ENCODE assay signal across 38 cellular contexts in genomic region chr7:1168422-1168821, GRCh38.
"Had no signal": no experiment of that assay in that cellular context is flagged by ENCODE, and none has a peak within 500 bp of the region (broad histone marks: within the 10 kb centered on the region; RNA-seq: fewer than 3 reads in every experiment).

No MANE protein-coding gene starts in this region.

- H3K36me3 Mint-ChIP-seq: activated CD4-positive, alpha-beta memory T cell treated with anti-CD3 and anti-CD28 coated beads for 36 hours; brain had no signal

- H3K9me3 Mint-ChIP-seq: activated CD4-positive, alpha-beta memory T cell treated with anti-CD3 and anti-CD28 coated beads for 36 hours; activated naive CD8-positive, alpha-beta T cell treated with anti-CD3 and anti-CD28 coated beads, Interleukin-2, amount 10 ng/mL, durations not matched to agents 7 days and 5 days; activated T-helper 17 cell treated with anti-CD3 and anti-CD28 coated beads, Interleukin-2, amount 50 U/mL, for 72 hours had no signal

- H3K4me1 ChIP-seq: adrenal gland had no signal

- H3K4me1 Mint-ChIP-seq: brain had no signal

- H3K4me3 Mint-ChIP-seq: activated B cell treated with CpG ODN at 0.5 μM for 24 hours, brain had no signal

- H3K27ac Mint-ChIP-seq: activated B cell treated with CpG ODN at 0.5 μM for 24 hours, brain had no signal

- H3K9ac ChIP-seq: KMS-11, SK-N-SH had no signal

- H3K4me3 ChIP-seq: SJSA1 had no signal

- H3K36me3 ChIP-seq: Peyer's patch, SJSA1 had no signal

- H3K27ac ChIP-seq: adrenal gland, KMS-11, Peyer's patch, SJSA1, VCaP had no signal

- FAIRE-seq: bronchial epithelial cell had no signal

- H3K27me3 Mint-ChIP-seq: activated B cell treated with CpG ODN at 0.5 μM for 24 hours; activated CD4-positive, alpha-beta memory T cell treated with anti-CD3 and anti-CD28 coated beads for 36 hours; activated naive CD8-positive, alpha-beta T cell treated with anti-CD3 and anti-CD28 coated beads, Interleukin-2, amount 10 ng/mL, durations not matched to agents 7 days and 5 days; activated T-helper 17 cell treated with anti-CD3 and anti-CD28 coated beads, Interleukin-2, amount 50 U/mL, for 72 hours had no signal

- H3K9me3 ChIP-seq: adrenal gland, Peyer's patch, SJSA1, SK-N-SH had no signal

- DNase-seq: activated B cell treated with CpG ODN at 0.5 μM for 24 hours; activated CD4-positive, alpha-beta memory T cell treated with anti-CD3 and anti-CD28 coated beads for 36 hours; activated CD4-positive, alpha-beta T cell treated with anti-CD3 and anti-CD28 coated beads for 4 hours; activated CD4-positive, alpha-beta T cell treated with anti-CD3 and anti-CD28 coated beads, Interleukin-2, amount 50 U/mL, for 1 hour; activated CD4-positive, CD25-positive, alpha-beta regulatory T cell treated with anti-CD3 and anti-CD28 coated beads, Interleukin-2, amount 50 U/mL, for 72 hours; activated CD8-positive, alpha-beta memory T cell treated with anti-CD3 and anti-CD28 coated beads, Interleukin-2, amount 50 U/mL, for 4 hours; activated effector memory CD4-positive, alpha-beta T cell treated with anti-CD3 and anti-CD28 coated beads, Interleukin-2, amount 50 U/mL, for 16 hours; activated naive CD4-positive, alpha-beta T cell; activated naive CD4-positive, alpha-beta T cell treated with anti-CD3 and anti-CD28 coated beads, Interleukin-2, amount 50 U/mL, for 16 hours; activated naive CD8-positive, alpha-beta T cell treated with anti-CD3 and anti-CD28 coated beads, Interleukin-2, amount 10 ng/mL, durations not matched to agents 7 days and 5 days; activated T-cell treated with anti-CD3 and anti-CD28 coated beads for 4 hours; activated T-cell treated with anti-CD3 and anti-CD28 coated beads, Interleukin-2, amount 50 U/mL, for 48 hours; adrenal gland; caudate nucleus; cerebellar nuclear complex; MM.1S; MV-4-11; NCI-H1092 treated with DMSO at 0.1 percent for 48 hours; NCI-H1417 treated with DMSO at 0.1 percent for 48 hours; NCI-H187 treated with DMSO at 0.1 percent for 48 hours; NCI-H2081; NCI-H226; NCI-H446 treated with DMSO at 0.1 percent for 48 hours; NCI-H524; NCI-H69; NCI-H82; Peyer's patch; RPMI8226; SHP77 treated with DMSO at 0.1 percent for 48 hours; SK-N-SH; T-helper 2 cell; T-helper 9 cell had no signal

- ATAC-seq: activated T-helper 17 cell treated with anti-CD3 and anti-CD28 coated beads, Interleukin-2, amount 50 U/mL, for 72 hours had no signal

- H3K27me3 ChIP-seq: adrenal gland, Peyer's patch, SJSA1 had no signal

- H3K4me2 ChIP-seq: KMS-11, SK-N-SH had no signal
